ENCODE assay signal across 14 cellular contexts in the genomic region with DNA sequence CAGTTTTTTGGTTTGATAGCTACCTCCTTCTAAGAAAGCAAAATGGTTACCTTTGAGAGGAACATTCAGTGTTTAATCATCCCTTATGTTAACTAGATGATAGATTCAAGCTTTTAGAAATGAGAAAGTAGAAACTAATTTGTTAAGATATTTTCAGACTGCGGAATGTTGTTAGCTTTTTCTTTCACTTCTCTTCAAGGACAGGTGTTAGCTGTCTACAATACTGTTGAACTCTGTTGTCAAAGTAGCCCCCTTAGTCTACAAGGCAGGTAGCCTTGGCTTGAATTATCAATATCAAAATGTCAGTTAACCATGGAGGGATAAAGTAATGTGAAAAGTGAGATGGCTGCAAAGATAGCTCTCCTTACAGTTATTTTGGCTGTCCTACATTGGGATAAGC. TPM values are rescaled to one million over a fixed set of nuclear protein-coding genes. Genes with fewer than 3 reads are reported as not detected.
DNase-seq lines count a peak whose midpoint lies in the region; ATAC-seq and TF ChIP-seq lines count a peak whose summit lies in the region.
"Had no signal": no experiment of that assay in that cellular context is flagged by ENCODE, and none has a peak within 500 bp of the region (broad histone marks: within the 10 kb centered on the region; RNA-seq: fewer than 3 reads in every experiment).

No MANE protein-coding gene starts in this region.

- H3K27me3 Mint-ChIP-seq in stimulated activated naive CD8-positive, alpha-beta T cell treated with anti-CD3 and anti-CD28 coated beads, Interleukin-15, Interleukin-2, amounts not matched to agents 100 ng/mL and 50 ng/mL, for 24 hours, result no peaks in the 10 kb centered on the region
- peaks cover 3% of the 10 kb centered on the region for H3K27me3 Mint-ChIP-seq in HFFc6 (ENCODE audit: insufficient read depth)
- no peaks in the 10 kb centered on the region for H3K27me3 Mint-ChIP-seq in central memory CD8-positive, alpha-beta T cell
- no peaks in the 10 kb centered on the region for H3K27me3 Mint-ChIP-seq in naive thymus-derived CD8-positive, alpha-beta T cell

- H3K9me3 Mint-ChIP-seq in stimulated activated naive CD8-positive, alpha-beta T cell treated with anti-CD3 and anti-CD28 coated beads, Interleukin-15, Interleukin-2, amounts not matched to agents 100 ng/mL and 50 ng/mL, for 24 hours, result no peaks in the 10 kb centered on the region
- H3K9me3 Mint-ChIP-seq in HFFc6, result no peaks in the 10 kb centered on the region
- H3K9me3 Mint-ChIP-seq in central memory CD8-positive, alpha-beta T cell, result no peaks in the 10 kb centered on the region
- H3K9me3 Mint-ChIP-seq in naive thymus-derived CD8-positive, alpha-beta T cell, result no peaks in the 10 kb centered on the region
- H3K9me3 Mint-ChIP-seq: GM23338 had no signal

- peak overlapping the region; percentile 2 for H3K27ac Mint-ChIP-seq in stimulated activated naive CD8-positive, alpha-beta T cell treated with anti-CD3 and anti-CD28 coated beads, Interleukin-15, Interleukin-2, amounts not matched to agents 100 ng/mL and 50 ng/mL, for 24 hours
- H3K27ac Mint-ChIP-seq in HFFc6, result peak overlapping the region; percentile 4; the same call in 1 of the 2 replicates
- peak overlapping the region; percentile 16 for H3K27ac Mint-ChIP-seq in central memory CD8-positive, alpha-beta T cell (ENCODE audit: low read depth)
- H3K27ac Mint-ChIP-seq in naive thymus-derived CD8-positive, alpha-beta T cell, result peak overlapping the region in 4 of 10 donors; percentile 31 to 58 (median 35)
- H3K27ac Mint-ChIP-seq: GM23338 had no signal

- H3K36me3 Mint-ChIP-seq in stimulated activated naive CD8-positive, alpha-beta T cell treated with anti-CD3 and anti-CD28 coated beads, Interleukin-15, Interleukin-2, amounts not matched to agents 100 ng/mL and 50 ng/mL, for 24 hours (ENCODE audit: low read depth), result peaks cover 71% of the 10 kb centered on the region
- H3K36me3 Mint-ChIP-seq in HFFc6 (ENCODE audit: low read depth), result peaks cover 50% of the 10 kb centered on the region
- H3K36me3 Mint-ChIP-seq in central memory CD8-positive, alpha-beta T cell (ENCODE audit: insufficient read depth), result peaks cover 52% of the 10 kb centered on the region
- peaks cover 0 to 60% (median 23%) of the 10 kb centered on the region in 3 donors for H3K36me3 Mint-ChIP-seq in naive thymus-derived CD8-positive, alpha-beta T cell

- H3K4me1 Mint-ChIP-seq in stimulated activated naive CD8-positive, alpha-beta T cell treated with anti-CD3 and anti-CD28 coated beads, Interleukin-15, Interleukin-2, amounts not matched to agents 100 ng/mL and 50 ng/mL, for 24 hours (ENCODE audit: low read depth), result peaks cover 15% of the 10 kb centered on the region
- peaks cover 39% of the 10 kb centered on the region for H3K4me1 Mint-ChIP-seq in HFFc6 (ENCODE audit: low read depth)
- peaks cover 16% of the 10 kb centered on the region for H3K4me1 Mint-ChIP-seq in central memory CD8-positive, alpha-beta T cell
- peaks cover 15 to 20% (median 18%) of the 10 kb centered on the region in 4 donors for H3K4me1 Mint-ChIP-seq in naive thymus-derived CD8-positive, alpha-beta T cell
- H3K4me1 Mint-ChIP-seq: GM23338 had no signal

- TF ChIP-seq CTCF in HFFc6 (IDR thresholded peaks at IDR 0.05), result no peak

- no peak overlapping the region for H3K4me3 Mint-ChIP-seq in stimulated activated naive CD8-positive, alpha-beta T cell treated with anti-CD3 and anti-CD28 coated beads, Interleukin-15, Interleukin-2, amounts not matched to agents 100 ng/mL and 50 ng/mL, for 24 hours
- H3K4me3 Mint-ChIP-seq in HFFc6, result no peak overlapping the region
- no peak overlapping the region for H3K4me3 Mint-ChIP-seq in central memory CD8-positive, alpha-beta T cell
- H3K4me3 Mint-ChIP-seq in naive thymus-derived CD8-positive, alpha-beta T cell, result no peak overlapping the region
- H3K4me3 Mint-ChIP-seq: GM23338 had no signal

- no peak for DNase-seq in stimulated activated naive CD8-positive, alpha-beta T cell treated with anti-CD3 and anti-CD28 coated beads, Interleukin-15, Interleukin-2, amounts not matched to agents 100 U/mL and 50 U/mL, for 24 hours
- no peak for DNase-seq in HFFc6
- no peak for DNase-seq in central memory CD8-positive, alpha-beta T cell (ENCODE audit: low spot score in 2 of 2)
- DNase-seq in naive thymus-derived CD8-positive, alpha-beta T cell, result no peak
- DNase-seq: DMS 273 treated with DMSO at 0.1 percent for 48 hours, MM.1S, NCI-H1105 treated with DMSO at 0.1 percent for 48 hours, NCI-H187, PC-9 had no signal

- POLR2A ChIA-PET in naive thymus-derived CD8-positive, alpha-beta T cell (lab: Charles Lee), result interaction anchor here (0.7 to 0.9 kb wide), 3 partner anchors 15 to 342 kb away, joined by 3 read pairs; a partner anchor contains a TSS

- ATAC-seq in stimulated activated naive CD8-positive, alpha-beta T cell treated with anti-CD3 and anti-CD28 coated beads, Interleukin-15, Interleukin-2, amounts not matched to agents 100 U/mL and 50 U/mL, for 24 hours, result no peak
- ATAC-seq in central memory CD8-positive, alpha-beta T cell (replicated peaks; ENCODE audit: extremely low read depth, poor library complexity, severe bottlenecking), result no peak
- ATAC-seq in HG02884 (IDR thresholded peaks at IDR 0.05; ENCODE audit: unreplicated experiment), result no peak
- no peak for ATAC-seq in HG03442 (IDR thresholded peaks at IDR 0.05; ENCODE audit: unreplicated experiment)
- no peak for ATAC-seq in naive thymus-derived CD8-positive, alpha-beta T cell
- ATAC-seq: GM23338, HepG2 had no signal

RNA-seq across cellular contexts. Expression of a gene that starts 14.8 kb away (rescaled TPM):
- 100 to 1,000 TPM; 114 to 150 (median 126) TPM for total RNA-seq in HFFc6 (2021; fragmentation: NEBNext Ultra II Directional; extraction: Animal tissue kit (Norgen Biotek cat#: 25700))
- total RNA-seq in naive thymus-derived CD8-positive, alpha-beta T cell, result 10 to 100 TPM; 73.6 to 75.4 TPM
- polyA plus RNA-seq in naive thymus-derived CD8-positive, alpha-beta T cell, result 10 to 100 TPM; 59.4 to 75.4 (median 65.7) TPM

RNA-seq across cellular contexts. Expression of a gene that starts 39.2 kb away (rescaled TPM):
- 10 to 100 TPM; 22.1 to 26.2 (median 23.6) TPM for total RNA-seq in HFFc6 (2021; fragmentation: NEBNext Ultra II Directional; extraction: Animal tissue kit (Norgen Biotek cat#: 25700))
- 10 to 100 TPM; 20.2 to 22.5 TPM for total RNA-seq in naive thymus-derived CD8-positive, alpha-beta T cell
- polyA plus RNA-seq in naive thymus-derived CD8-positive, alpha-beta T cell, result 1 to 10 TPM; 1.5 to 2.9 (median 1.9) TPM

RNA-seq across cellular contexts. Expression of a gene that starts 39.3 kb away (rescaled TPM):
- total RNA-seq in HFFc6 (2021; fragmentation: NEBNext Ultra II Directional; extraction: Animal tissue kit (Norgen Biotek cat#: 25700)), result 10 to 100 TPM in 5 of 6 experiments, 1 to 10 TPM in 1; 9.8 to 20.3 (median 17.8) TPM
- total RNA-seq in naive thymus-derived CD8-positive, alpha-beta T cell, result 1 to 10 TPM; 3.9 to 4.9 TPM
- polyA plus RNA-seq in naive thymus-derived CD8-positive, alpha-beta T cell, result 1 to 10 TPM; 2.2 to 3.8 (median 2.4) TPM
